ENCODE assay signal across 2 cellular contexts in the genomic region with DNA sequence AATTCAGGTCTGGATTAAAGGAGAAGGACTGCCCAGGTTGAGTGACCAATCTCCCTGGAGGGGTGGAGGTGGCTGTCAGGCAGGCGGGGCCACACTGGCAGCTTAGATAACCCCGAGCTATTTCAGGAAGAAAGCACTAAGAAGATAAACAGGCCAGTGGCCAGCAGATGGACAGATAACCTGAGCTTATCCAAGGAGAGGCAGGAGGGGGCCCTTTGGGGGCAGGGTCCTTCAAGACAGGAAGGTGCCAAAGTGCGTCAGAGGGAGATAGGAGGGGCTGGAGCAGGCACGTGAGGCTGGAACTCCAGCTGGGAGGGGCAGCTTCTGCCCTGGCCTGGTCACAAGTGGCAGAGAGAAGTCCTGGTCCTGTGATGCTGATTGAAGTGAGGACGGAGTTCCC.
TF ChIP-seq lines count a peak whose summit lies in the region.

No MANE protein-coding gene starts in this region.

TF ChIP-seq in Ishikawa, 13 proteins besides CTCF, POLR2A, EP300 and RAD21:
- TF ChIP-seq TAF1 (IDR thresholded peaks at IDR 0.05; ENCODE audit: low read depth) (no peak), REST (IDR thresholded peaks at IDR 0.05; ENCODE audit: low read depth) (no peak), TEAD4 (IDR thresholded peaks at IDR 0.05) (no peak), FOXM1 (IDR thresholded peaks at IDR 0.05; ENCODE audit: borderline replicate concordance, low read depth) (no peak), CEBPB (IDR thresholded peaks at IDR 0.05) (no peak)
- TF ChIP-seq, protein P1, sequence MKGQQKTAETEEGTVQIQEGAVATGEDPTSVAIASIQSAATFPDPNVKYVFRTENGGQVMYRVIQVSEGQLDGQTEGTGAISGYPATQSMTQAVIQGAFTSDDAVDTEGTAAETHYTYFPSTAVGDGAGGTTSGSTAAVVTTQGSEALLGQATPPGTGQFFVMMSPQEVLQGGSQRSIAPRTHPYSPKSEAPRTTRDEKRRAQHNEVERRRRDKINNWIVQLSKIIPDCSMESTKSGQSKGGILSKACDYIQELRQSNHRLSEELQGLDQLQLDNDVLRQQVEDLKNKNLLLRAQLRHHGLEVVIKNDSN (IDR thresholded peaks at IDR 0.05): peak; percentile 79
TF ChIP-seq in Ishikawa: peak in this region for 1.

TF ChIP-seq in K562, 482 proteins besides CTCF, POLR2A, EP300 and RAD21 (continues in another document):
- TF ChIP-seq VEZF1 (CRISPR knock-in tag; IDR thresholded peaks at IDR 0.05) (peak; percentile 93), ZNF766 (CRISPR knock-in tag; conservative IDR thresholded peaks at IDR 0.05) (peak; percentile 49; the same call in 1 of the 2 replicates), GATAD2A (IDR thresholded peaks at IDR 0.05) (no peak), ATF1 (CRISPR knock-in tag; IDR thresholded peaks at IDR 0.05) (no peak), ATF1 (tag; IDR thresholded peaks at IDR 0.05) (peak; percentile 75), NFIC (IDR thresholded peaks at IDR 0.05) (peak; percentile 73), MTA1 (IDR thresholded peaks at IDR 0.05; ENCODE audit: borderline replicate concordance) (peak; percentile 48; the same call in 1 of the 2 replicates), RNF2 (IDR thresholded peaks at IDR 0.05) (peak; percentile 63; the same call in 1 of the 2 replicates), PML (IDR thresholded peaks at IDR 0.05; ENCODE audit: low read length) (peak; percentile 49; the same call in 1 of the 2 replicates), TEAD1 (CRISPR knock-in tag; IDR thresholded peaks at IDR 0.05) (peak in 1 of 2 experiments; percentile 67; a peak in 2 of 4 replicates), RCOR1 (IDR thresholded peaks at IDR 0.05; ENCODE audit: borderline replicate concordance in 1 of 2, low read depth in 2 of 2, low read length in 2 of 2) (peak in 1 of 2 experiments; percentile 80; a peak in 2 of 4 replicates), HINFP (tag; conservative IDR thresholded peaks at IDR 0.05; ENCODE audit: low read depth) (no peak), SMARCE1 (IDR thresholded peaks at IDR 0.05) (peak; percentile 75; the same call in 1 of the 2 replicates), ATF7 (IDR thresholded peaks at IDR 0.05) (peak; percentile 54), ZNF224 (CRISPR knock-in tag; IDR thresholded peaks at IDR 0.05) (no peak), SRF (CRISPR knock-in tag; IDR thresholded peaks at IDR 0.05) (0 out of 4 replicates have a peak, but pooled peaks of 1 of the 2 experiments have one; percentile 43), ZNF197 (CRISPR knock-in tag; IDR thresholded peaks at IDR 0.05; ENCODE audit: low read depth) (peak; percentile 76; the same call in 1 of the 2 replicates), GABPA (tag; conservative IDR thresholded peaks at IDR 0.05; ENCODE audit: low read depth) (0 out of 2 replicates have a peak, but pooled peaks have one; percentile 18), JUND (IDR thresholded peaks at IDR 0.05; ENCODE audit: borderline replicate concordance, low read depth, low read length) (peak; percentile 59), JUND (tag; IDR thresholded peaks at IDR 0.05; ENCODE audit: borderline replicate concordance, low read depth, low read length) (no peak), FOXA1 (IDR thresholded peaks at IDR 0.05; ENCODE audit: borderline replicate concordance) (no peak), STAT5A (IDR thresholded peaks at IDR 0.05; ENCODE audit: borderline replicate concordance, low read length) (peak; percentile 68; the same call in 1 of the 2 replicates), ETV5 (CRISPR knock-in tag; IDR thresholded peaks at IDR 0.05; ENCODE audit: low read depth) (peak; percentile 74; the same call in 1 of the 2 replicates), ESRRA (IDR thresholded peaks at IDR 0.05; ENCODE audit: borderline replicate concordance, low read depth) (peak; percentile 43; the same call in 1 of the 2 replicates), MEF2A (IDR thresholded peaks at IDR 0.05; ENCODE audit: control insufficient read depth, low read depth, low read length) (peak; percentile 94), ZFP1 (CRISPR knock-in tag; IDR thresholded peaks at IDR 0.05) (no peak), NR3C1 (CRISPR knock-in tag; IDR thresholded peaks at IDR 0.05) (no peak), SMARCA4 (IDR thresholded peaks at IDR 0.05) (peak; percentile 69; the same call in 1 of the 2 replicates), SMARCC2 (IDR thresholded peaks at IDR 0.05; ENCODE audit: low read depth) (0 out of 2 replicates have a peak, but pooled peaks have one; percentile 20), SOX6 (IDR thresholded peaks at IDR 0.05) (peak; percentile 87), CREM (IDR thresholded peaks at IDR 0.05; ENCODE audit: low read depth) (peak; percentile 84), DIDO1 (tag; IDR thresholded peaks at IDR 0.05; ENCODE audit: low read depth) (peak; percentile 64; the same call in 1 of the 2 replicates), ARID1B (IDR thresholded peaks at IDR 0.05) (peak; percentile 89), KDM1A (IDR thresholded peaks at IDR 0.05) (0 out of 4 replicates have a peak, but pooled peaks of 1 of the 2 experiments have one; percentile 27), KLF16 (IDR thresholded peaks at IDR 0.05) (peak; percentile 89), MEIS2 (IDR thresholded peaks at IDR 0.05; ENCODE audit: partially characterized antibody) (peak; percentile 36), ZNF740 (CRISPR knock-in tag; IDR thresholded peaks at IDR 0.05) (peak; percentile 39; the same call in 1 of the 2 replicates), ZNF740 (tag; IDR thresholded peaks at IDR 0.05) (no peak), MYNN (IDR thresholded peaks at IDR 0.05) (peak; percentile 41; the same call in 1 of the 2 replicates), MYNN (CRISPR knock-in tag; IDR thresholded peaks at IDR 0.05) (no peak), DMBX1 (CRISPR knock-in tag; IDR thresholded peaks at IDR 0.05; ENCODE audit: borderline replicate concordance) (peak; percentile 49; the same call in 1 of the 2 replicates), SNIP1 (IDR thresholded peaks at IDR 0.05; ENCODE audit: low read depth) (no peak), DPF2 (IDR thresholded peaks at IDR 0.05) (peak; percentile 82), LEF1 (IDR thresholded peaks at IDR 0.05) (peak; percentile 80), FOXK2 (conservative IDR thresholded peaks at IDR 0.05 in 1 of 2, IDR thresholded peaks at IDR 0.05 in 1 of 2; ENCODE audit: low read depth in 2 of 2) (peak in 1 of 2 experiments; percentile 13; a peak in 2 of 4 replicates), POU5F1 (IDR thresholded peaks at IDR 0.05; ENCODE audit: borderline replicate concordance, low read depth, low read length, partially characterized antibody) (no peak)
- TF ChIP-seq, protein P1 (CRISPR knock-in tag; IDR thresholded peaks at IDR 0.05): peak; percentile 84
- TF ChIP-seq, protein P2, sequence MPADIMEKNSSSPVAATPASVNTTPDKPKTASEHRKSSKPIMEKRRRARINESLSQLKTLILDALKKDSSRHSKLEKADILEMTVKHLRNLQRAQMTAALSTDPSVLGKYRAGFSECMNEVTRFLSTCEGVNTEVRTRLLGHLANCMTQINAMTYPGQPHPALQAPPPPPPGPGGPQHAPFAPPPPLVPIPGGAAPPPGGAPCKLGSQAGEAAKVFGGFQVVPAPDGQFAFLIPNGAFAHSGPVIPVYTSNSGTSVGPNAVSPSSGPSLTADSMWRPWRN (IDR thresholded peaks at IDR 0.05; ENCODE audit: low read depth): peak; percentile 56; the same call in 1 of the 2 replicates
- TF ChIP-seq, protein P3, sequence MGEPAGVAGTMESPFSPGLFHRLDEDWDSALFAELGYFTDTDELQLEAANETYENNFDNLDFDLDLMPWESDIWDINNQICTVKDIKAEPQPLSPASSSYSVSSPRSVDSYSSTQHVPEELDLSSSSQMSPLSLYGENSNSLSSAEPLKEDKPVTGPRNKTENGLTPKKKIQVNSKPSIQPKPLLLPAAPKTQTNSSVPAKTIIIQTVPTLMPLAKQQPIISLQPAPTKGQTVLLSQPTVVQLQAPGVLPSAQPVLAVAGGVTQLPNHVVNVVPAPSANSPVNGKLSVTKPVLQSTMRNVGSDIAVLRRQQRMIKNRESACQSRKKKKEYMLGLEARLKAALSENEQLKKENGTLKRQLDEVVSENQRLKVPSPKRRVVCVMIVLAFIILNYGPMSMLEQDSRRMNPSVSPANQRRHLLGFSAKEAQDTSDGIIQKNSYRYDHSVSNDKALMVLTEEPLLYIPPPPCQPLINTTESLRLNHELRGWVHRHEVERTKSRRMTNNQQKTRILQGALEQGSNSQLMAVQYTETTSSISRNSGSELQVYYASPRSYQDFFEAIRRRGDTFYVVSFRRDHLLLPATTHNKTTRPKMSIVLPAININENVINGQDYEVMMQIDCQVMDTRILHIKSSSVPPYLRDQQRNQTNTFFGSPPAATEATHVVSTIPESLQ (CRISPR knock-in tag; IDR thresholded peaks at IDR 0.05): 0 out of 2 replicates have a peak, but pooled peaks have one; percentile 32
- TF ChIP-seq, protein P4, sequence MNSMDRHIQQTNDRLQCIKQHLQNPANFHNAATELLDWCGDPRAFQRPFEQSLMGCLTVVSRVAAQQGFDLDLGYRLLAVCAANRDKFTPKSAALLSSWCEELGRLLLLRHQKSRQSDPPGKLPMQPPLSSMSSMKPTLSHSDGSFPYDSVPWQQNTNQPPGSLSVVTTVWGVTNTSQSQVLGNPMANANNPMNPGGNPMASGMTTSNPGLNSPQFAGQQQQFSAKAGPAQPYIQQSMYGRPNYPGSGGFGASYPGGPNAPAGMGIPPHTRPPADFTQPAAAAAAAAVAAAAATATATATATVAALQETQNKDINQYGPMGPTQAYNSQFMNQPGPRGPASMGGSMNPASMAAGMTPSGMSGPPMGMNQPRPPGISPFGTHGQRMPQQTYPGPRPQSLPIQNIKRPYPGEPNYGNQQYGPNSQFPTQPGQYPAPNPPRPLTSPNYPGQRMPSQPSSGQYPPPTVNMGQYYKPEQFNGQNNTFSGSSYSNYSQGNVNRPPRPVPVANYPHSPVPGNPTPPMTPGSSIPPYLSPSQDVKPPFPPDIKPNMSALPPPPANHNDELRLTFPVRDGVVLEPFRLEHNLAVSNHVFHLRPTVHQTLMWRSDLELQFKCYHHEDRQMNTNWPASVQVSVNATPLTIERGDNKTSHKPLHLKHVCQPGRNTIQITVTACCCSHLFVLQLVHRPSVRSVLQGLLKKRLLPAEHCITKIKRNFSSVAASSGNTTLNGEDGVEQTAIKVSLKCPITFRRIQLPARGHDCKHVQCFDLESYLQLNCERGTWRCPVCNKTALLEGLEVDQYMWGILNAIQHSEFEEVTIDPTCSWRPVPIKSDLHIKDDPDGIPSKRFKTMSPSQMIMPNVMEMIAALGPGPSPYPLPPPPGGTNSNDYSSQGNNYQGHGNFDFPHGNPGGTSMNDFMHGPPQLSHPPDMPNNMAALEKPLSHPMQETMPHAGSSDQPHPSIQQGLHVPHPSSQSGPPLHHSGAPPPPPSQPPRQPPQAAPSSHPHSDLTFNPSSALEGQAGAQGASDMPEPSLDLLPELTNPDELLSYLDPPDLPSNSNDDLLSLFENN (IDR thresholded peaks at IDR 0.05; ENCODE audit: low read depth in 2 of 2, low read length in 2 of 2): peak in 1 of 2 experiments; percentile 36; a peak in 1 of 4 replicates
- TF ChIP-seq, protein P5, sequence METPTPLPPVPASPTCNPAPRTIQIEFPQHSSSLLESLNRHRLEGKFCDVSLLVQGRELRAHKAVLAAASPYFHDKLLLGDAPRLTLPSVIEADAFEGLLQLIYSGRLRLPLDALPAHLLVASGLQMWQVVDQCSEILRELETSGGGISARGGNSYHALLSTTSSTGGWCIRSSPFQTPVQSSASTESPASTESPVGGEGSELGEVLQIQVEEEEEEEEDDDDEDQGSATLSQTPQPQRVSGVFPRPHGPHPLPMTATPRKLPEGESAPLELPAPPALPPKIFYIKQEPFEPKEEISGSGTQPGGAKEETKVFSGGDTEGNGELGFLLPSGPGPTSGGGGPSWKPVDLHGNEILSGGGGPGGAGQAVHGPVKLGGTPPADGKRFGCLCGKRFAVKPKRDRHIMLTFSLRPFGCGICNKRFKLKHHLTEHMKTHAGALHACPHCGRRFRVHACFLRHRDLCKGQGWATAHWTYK (CRISPR knock-in tag; IDR thresholded peaks at IDR 0.05): peak; percentile 73; the same call in 1 of the 2 replicates
